13 cellular contexts compared by ENCODE assay signal in the genomic region with DNA sequence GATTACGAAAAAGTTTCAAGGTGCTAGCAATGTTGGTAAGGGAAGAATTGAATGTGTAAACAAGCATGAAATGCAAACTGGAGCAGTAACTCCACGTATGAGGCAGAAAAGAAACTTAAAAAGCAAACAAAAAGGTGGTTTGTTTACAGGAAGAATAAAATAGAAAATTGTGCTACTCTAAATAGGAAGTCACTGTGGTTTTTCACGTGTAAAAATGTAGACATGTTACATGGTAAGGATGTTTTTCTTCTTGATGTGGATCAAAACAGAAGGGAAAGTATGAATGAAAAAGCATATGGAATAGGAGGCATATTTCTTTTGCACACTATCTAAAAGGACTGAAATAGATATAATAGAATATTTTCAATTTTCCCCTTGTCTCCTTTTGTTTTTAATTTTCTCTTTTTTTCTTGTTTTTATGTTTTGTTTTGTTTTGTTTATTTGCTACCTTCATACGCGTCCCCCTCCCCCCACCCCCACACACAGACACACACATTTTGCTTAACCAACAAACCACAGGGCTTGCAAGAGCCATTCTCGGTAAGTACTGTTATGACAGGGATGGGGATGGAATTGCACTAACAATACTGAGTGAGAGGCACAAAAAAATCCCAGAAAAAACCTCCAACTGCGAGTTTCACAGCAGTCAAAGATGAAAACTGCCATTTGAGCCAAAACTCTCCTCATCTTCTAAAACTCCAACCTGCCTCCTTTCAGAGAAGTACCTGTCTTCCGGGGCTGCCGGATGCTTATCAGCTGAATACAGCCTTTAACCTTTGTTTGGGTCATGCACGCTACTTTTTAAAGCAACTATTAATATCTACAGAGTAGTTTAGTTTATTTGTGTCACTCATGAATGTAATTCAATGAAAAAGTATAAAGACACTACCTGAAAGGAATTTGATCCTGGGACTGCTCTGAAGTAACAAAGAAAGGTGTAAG.
A peak's percentile ranks its signal among the peaks of the same experiment; 100 is the strongest.
DNase-seq lines count a peak whose midpoint lies in the region; ATAC-seq, FAIRE-seq and TF ChIP-seq lines count a peak whose summit lies in the region.
"Had no signal": no experiment of that assay in that cellular context is flagged by ENCODE, and none has a peak within 500 bp of the region (broad histone marks: within the 10 kb centered on the region; RNA-seq: fewer than 3 reads in every experiment).

No MANE protein-coding gene starts in this region.

- H3K36me3 Mint-ChIP-seq in activated T-helper 17 cell treated with anti-CD3 and anti-CD28 coated beads, Interleukin-2, amount 50 U/mL, for 72 hours (ENCODE audit: low read depth), result no peaks in the 10 kb centered on the region
- H3K36me3 Mint-ChIP-seq: brain had no signal

- peak overlapping the region; percentile 10 for H3K27ac Mint-ChIP-seq in activated T-helper 17 cell treated with anti-CD3 and anti-CD28 coated beads, Interleukin-2, amount 50 U/mL, for 72 hours
- H3K27ac Mint-ChIP-seq: brain; stimulated activated naive CD8-positive, alpha-beta T cell treated with anti-CD3 and anti-CD28 coated beads, Interleukin-15, amount 100 ng/mL, for 72 hours had no signal

- H3K4me1 Mint-ChIP-seq in activated T-helper 17 cell treated with anti-CD3 and anti-CD28 coated beads, Interleukin-2, amount 50 U/mL, for 72 hours, result peaks cover 5% of the 10 kb centered on the region
- H3K4me1 Mint-ChIP-seq: stimulated activated naive CD8-positive, alpha-beta T cell treated with anti-CD3 and anti-CD28 coated beads, Interleukin-15, amount 100 ng/mL, for 72 hours had no signal

- H3K4me3 Mint-ChIP-seq in activated T-helper 17 cell treated with anti-CD3 and anti-CD28 coated beads, Interleukin-2, amount 50 U/mL, for 72 hours, result peak overlapping the region; percentile 13
- H3K4me3 Mint-ChIP-seq: brain; stimulated activated naive CD8-positive, alpha-beta T cell treated with anti-CD3 and anti-CD28 coated beads, Interleukin-15, amount 100 ng/mL, for 72 hours had no signal

- ATAC-seq in GM18502 (IDR thresholded peaks at IDR 0.05; ENCODE audit: poor library complexity, unreplicated experiment) (peak; percentile 90), GM19468 (IDR thresholded peaks at IDR 0.05; ENCODE audit: extremely low read depth, unreplicated experiment) (peak; percentile 54), HG03066 (IDR thresholded peaks at IDR 0.05; ENCODE audit: low read depth, unreplicated experiment) (peak; percentile 76)
- peak; percentile 70 for ATAC-seq in activated T-helper 17 cell treated with anti-CD3 and anti-CD28 coated beads, Interleukin-2, amount 50 U/mL, for 72 hours (replicated peaks)
- ATAC-seq: HCT116; stimulated activated naive CD8-positive, alpha-beta T cell treated with anti-CD3 and anti-CD28 coated beads, Interleukin-15, amount 100 ng/mL, for 72 hours had no signal

- no peak for TF ChIP-seq POLR2A in H54 (IDR thresholded peaks at IDR 0.05; ENCODE audit: low read depth, low read length)

- no peak for FAIRE-seq in H54 (lab: Jason Lieb, UNC)

- H3K9me3 Mint-ChIP-seq in activated T-helper 17 cell treated with anti-CD3 and anti-CD28 coated beads, Interleukin-2, amount 50 U/mL, for 72 hours, result no peaks in the 10 kb centered on the region
- H3K9me3 Mint-ChIP-seq: stimulated activated naive CD8-positive, alpha-beta T cell treated with anti-CD3 and anti-CD28 coated beads, Interleukin-15, amount 100 ng/mL, for 72 hours had no signal

- no peaks in the 10 kb centered on the region for H3K27me3 Mint-ChIP-seq in activated T-helper 17 cell treated with anti-CD3 and anti-CD28 coated beads, Interleukin-2, amount 50 U/mL, for 72 hours
- H3K27me3 Mint-ChIP-seq: brain; stimulated activated naive CD8-positive, alpha-beta T cell treated with anti-CD3 and anti-CD28 coated beads, Interleukin-15, amount 100 ng/mL, for 72 hours had no signal

- DNase-seq in NCI-H345 (lab: John Stamatoyannopoulos, UW), result no peak
- no peak for DNase-seq in hypothalamus (lab: John Stamatoyannopoulos, UW)
- DNase-seq in H54 (ENCODE audit: insufficient read length, low spot score), result no peak
- DNase-seq in CD1c-positive myeloid dendritic cell (ENCODE audit: extremely low spot score), result no peak
- DNase-seq: mammary epithelial cell; MV-4-11; stimulated activated naive CD8-positive, alpha-beta T cell treated with anti-CD3 and anti-CD28 coated beads, Interleukin-15, amount 100 ng/mL, for 72 hours had no signal
